ENCODE assay signal across 22 cellular contexts in genomic region chr22:49699928-49700498, GRCh38.
"Had no signal": no experiment of that assay in that cellular context is flagged by ENCODE, and none has a peak within 500 bp of the region (broad histone marks: within the 10 kb centered on the region; RNA-seq: fewer than 3 reads in every experiment).

No MANE protein-coding gene starts in this region.

- H3K4me3 Mint-ChIP-seq: activated CD8-positive, alpha-beta T cell treated with anti-CD3 and anti-CD28 coated beads, Interleukin-2, amount 10 ng/mL, durations not matched to agents 7 days and 5 days; activated naive CD4-positive, alpha-beta T cell treated with anti-CD3 and anti-CD28 coated beads for 36 hours; activated naive CD8-positive, alpha-beta T cell; activated T-helper 1 cell treated with anti-CD3 and anti-CD28 coated beads, Interleukin-12 subunit alpha, Interleukin-12 subunit beta, Interleukin-2, Interleukin-4 antibody, amounts not matched to agents 30 ng/mL and 10 ng/mL and 1 ng/mL, durations not matched to agents 14 hours and 24 hours and 36 hours; brain; central memory CD8-positive, alpha-beta T cell; T-helper 1 cell treated with Interleukin-12 subunit alpha and Interleukin-12 subunit beta and Interleukin-4 antibody, amounts not matched to agents 30 μg/mL and 1 μg/mL, for 36 hours had no signal

- H3K36me3 Mint-ChIP-seq: brain had no signal

- H3K4me1 Mint-ChIP-seq: central memory CD8-positive, alpha-beta T cell had no signal

- H3K27ac Mint-ChIP-seq: activated CD8-positive, alpha-beta T cell treated with anti-CD3 and anti-CD28 coated beads, Interleukin-2, amount 10 ng/mL, durations not matched to agents 7 days and 5 days; activated naive CD4-positive, alpha-beta T cell treated with anti-CD3 and anti-CD28 coated beads for 36 hours; activated naive CD8-positive, alpha-beta T cell; activated T-helper 1 cell treated with anti-CD3 and anti-CD28 coated beads, Interleukin-12 subunit alpha, Interleukin-12 subunit beta, Interleukin-2, Interleukin-4 antibody, amounts not matched to agents 30 ng/mL and 10 ng/mL and 1 ng/mL, durations not matched to agents 14 hours and 24 hours and 36 hours; brain; T-helper 1 cell treated with Interleukin-12 subunit alpha and Interleukin-12 subunit beta and Interleukin-4 antibody, amounts not matched to agents 30 μg/mL and 1 μg/mL, for 36 hours had no signal

- H3K4me3 ChIP-seq: K562 had no signal

- DNase-seq: activated CD4-positive, alpha-beta T cell treated with anti-CD3 and anti-CD28 coated beads for 48 hours; activated CD4-positive, alpha-beta T cell treated with anti-CD3 and anti-CD28 coated beads, Interleukin-2, amount 50 U/mL, for 4 hours; activated CD4-positive, CD25-positive, alpha-beta regulatory T cell treated with anti-CD3 and anti-CD28 coated beads, Interleukin-2, amount 50 U/mL, for 72 hours; activated CD8-positive, alpha-beta T cell treated with anti-CD3 and anti-CD28 coated beads, Interleukin-2, amount 10 ng/mL, durations not matched to agents 7 days and 5 days; activated gamma-delta T cell; activated naive CD4-positive, alpha-beta T cell treated with anti-CD3 and anti-CD28 coated beads for 36 hours; amygdala; Karpas-422; MM.1S; NCI-H1105; NCI-H1436; NCI-H187 treated with DMSO at 0.1 percent for 48 hours; NCI-H2081 treated with DMSO at 0.1 percent for 48 hours; NCI-H446; NCI-H524; SHP77 had no signal

- ATAC-seq: activated CD8-positive, alpha-beta T cell treated with anti-CD3 and anti-CD28 coated beads, Interleukin-2, amount 10 ng/mL, durations not matched to agents 7 days and 5 days; K562 had no signal
